In genomic region chr2:221787561-221787960, GRCh38 we compare ENCODE assay signal across 18 cellular contexts.
"Had no signal": no experiment of that assay in that cellular context is flagged by ENCODE, and none has a peak within 500 bp of the region (broad histone marks: within the 10 kb centered on the region; RNA-seq: fewer than 3 reads in every experiment).

No MANE protein-coding gene starts in this region.

- H3K27me3 Mint-ChIP-seq: T-cell had no signal

- H3K27ac Mint-ChIP-seq: T-cell had no signal

- H3K27ac ChIP-seq: RWPE1 had no signal

- DNase-seq: KBM-7; MV-4-11; NCI-H1048; NCI-H1105; NCI-H1436 treated with DMSO at 0.1 percent for 48 hours; NCI-H187; NCI-H2081; NCI-H2107; NCI-H2227 treated with DMSO at 0.1 percent for 48 hours; NCI-H524; NCI-H526 treated with DMSO at 0.1 percent for 48 hours; NCI-H748 treated with DMSO at 0.1 percent for 48 hours; NK-92 treated with Interleukin-12 subunit alpha and Interleukin-12 subunit beta, amount 100 ng/mL, for 24 hours; PC-3; SK-N-SH; SW 1271; T-cell had no signal

- H3K9me3 ChIP-seq: SK-N-SH had no signal

- H3K4me1 Mint-ChIP-seq: T-cell had no signal

- H3K4me3 Mint-ChIP-seq: T-cell had no signal

- H3K36me3 Mint-ChIP-seq: T-cell had no signal
